In the genomic region with DNA sequence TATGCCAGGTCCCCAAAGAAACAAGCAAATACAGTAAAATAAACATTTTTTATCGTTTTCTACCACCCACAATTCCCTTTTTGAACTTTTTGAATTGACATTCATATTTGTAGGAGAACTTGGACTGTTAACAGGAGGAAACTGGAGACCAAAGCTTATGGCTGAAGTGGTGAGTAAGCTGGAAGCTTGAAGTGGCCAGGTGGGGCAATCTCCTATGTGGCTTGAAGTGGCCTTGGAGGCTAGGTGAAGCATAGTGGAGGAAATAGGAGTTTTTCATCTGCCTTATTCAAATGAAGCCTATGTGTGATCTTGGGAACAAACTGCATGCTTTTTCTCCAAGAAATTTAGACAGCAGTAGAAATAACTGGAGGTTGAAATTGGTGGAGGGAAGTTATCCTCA, we compare ENCODE assay signal across 21 cellular contexts.
"Had no signal": no experiment of that assay in that cellular context is flagged by ENCODE, and none has a peak within 500 bp of the region (broad histone marks: within the 10 kb centered on the region; RNA-seq: fewer than 3 reads in every experiment).

No MANE protein-coding gene starts in this region.

- ATAC-seq: effector memory CD8-positive, alpha-beta T cell; left cardiac atrium; left ventricle myocardium superior; natural killer cell treated with Interleukin-12 subunit alpha and Interleukin-12 subunit beta and Interleukin-15 and Interleukin-18, amount 100 ng/mL, for 72 hours; pancreas; right cardiac atrium; stimulated activated effector memory CD8-positive, alpha-beta T cell treated with anti-CD3 and anti-CD28 coated beads, Interleukin-12 subunit alpha, Interleukin-12 subunit beta, amount 100 ng/mL, for 72 hours had no signal

- H3K9me3 ChIP-seq: esophagus squamous epithelium, pancreas, tibial artery, upper lobe of left lung, uterus had no signal

- H3K36me3 ChIP-seq: esophagus squamous epithelium, neural progenitor cell, pancreas, tibial artery, upper lobe of left lung, uterus had no signal

- DNase-seq: effector memory CD8-positive, alpha-beta T cell; esophagus squamous epithelium; foreskin fibroblast; kidney; left cardiac atrium; left ventricle myocardium superior; mesenchymal stem cell; midbrain; nucleus accumbens; pancreas; right cardiac atrium; small intestine; stimulated activated CD4-positive, alpha-beta T cell treated with anti-CD3 and anti-CD28 coated beads, Interleukin-2, amount 100 ng/mL, for 48 hours; stimulated activated CD8-positive, alpha-beta memory T cell treated with anti-CD3 and anti-CD28 coated beads, Interleukin-4, amount 100 ng/mL, for 48 hours; tibial artery; uterus had no signal

- H3K4me2 ChIP-seq: neural progenitor cell had no signal

- H3K4me1 ChIP-seq: esophagus squamous epithelium, pancreas, tibial artery, upper lobe of left lung, uterus had no signal

- H3K9ac ChIP-seq: neural progenitor cell had no signal

- H2AFZ ChIP-seq: neural progenitor cell had no signal

- H3K27me3 ChIP-seq: esophagus squamous epithelium, neural progenitor cell, pancreas, tibial artery, upper lobe of left lung, uterus had no signal

- H3K27ac ChIP-seq: esophagus squamous epithelium, neural progenitor cell, pancreas, tibial artery, upper lobe of left lung, uterus had no signal

- H3K4me3 ChIP-seq: esophagus squamous epithelium, lung, neural progenitor cell, pancreas, tibial artery, upper lobe of left lung, uterus had no signal
